In genomic region chr7:105209870-105210269, GRCh38 we compare ENCODE assay signal across 20 cellular contexts.
DNase-seq lines count a peak whose midpoint lies in the region; ATAC-seq, FAIRE-seq and TF ChIP-seq lines count a peak whose summit lies in the region.
"Had no signal": no experiment of that assay in that cellular context is flagged by ENCODE, and none has a peak within 500 bp of the region (broad histone marks: within the 10 kb centered on the region; RNA-seq: fewer than 3 reads in every experiment).

No MANE protein-coding gene starts in this region.

- no peak overlapping the region for H3K27ac ChIP-seq in CD4-positive, alpha-beta memory T cell (ENCODE audit: low read depth, low read length)
- H3K27ac ChIP-seq in K562 (ENCODE audit: extremely low read depth, low read depth, low read length) (no peak overlapping the region), lower lobe of right lung (no peak overlapping the region), ovary (no peak overlapping the region)
- H3K27ac ChIP-seq: RWPE1, tibial artery had no signal

- intact Hi-C loops in CD4-positive, alpha-beta memory T cell (cut with micrococcal nuclease): no loop called here
- intact Hi-C loops in K562 (cut with micrococcal nuclease) (no loop called here), lower lobe of right lung (cut with DNase I) (no loop called here), ovary (cut with DNase I) (no loop called here)

- CTCF ChIA-PET in CD4-positive, alpha-beta memory T cell (lab: Charles Lee; ENCODE audit: partially characterized antibody): no interaction called here
- CTCF ChIA-PET in K562 (lab: Yijun Ruan, JAX; ENCODE audit: low intra/inter-chr PET ratio): no interaction called here

- H3K36me3 ChIP-seq in CD4-positive, alpha-beta memory T cell (ENCODE audit: insufficient read depth, low read length): no peaks in the 10 kb centered on the region
- H3K36me3 ChIP-seq in K562 (ENCODE audit: control insufficient read depth, insufficient read depth, low read length) (no peaks in the 10 kb centered on the region), lower lobe of right lung (no peaks in the 10 kb centered on the region), ovary (no peaks in the 10 kb centered on the region)
- H3K36me3 ChIP-seq: esophagus muscularis mucosa, tibial artery had no signal

- no peak overlapping the region for H3K4me3 ChIP-seq in CD4-positive, alpha-beta memory T cell (ENCODE audit: low read length in 2 of 2)
- no peak overlapping the region for H3K4me3 ChIP-seq in K562
- no peak overlapping the region for H3K4me3 ChIP-seq in lower lobe of right lung
- no peak overlapping the region for H3K4me3 ChIP-seq in ovary
- H3K4me3 ChIP-seq: body of pancreas, esophagus muscularis mucosa, tibial artery had no signal

- no peak for FAIRE-seq in K562 (lab: Jason Lieb, UNC)

- no peaks in the 10 kb centered on the region for H3K27me3 ChIP-seq in CD4-positive, alpha-beta memory T cell (ENCODE audit: insufficient read depth, low read length)
- H3K27me3 ChIP-seq in K562 (ENCODE audit: control insufficient read depth in 2 of 2, insufficient read depth in 2 of 2, low read length in 2 of 2) (no peaks in the 10 kb centered on the region), lower lobe of right lung (ENCODE audit: low read depth) (no peaks in the 10 kb centered on the region), ovary (no peaks in the 10 kb centered on the region)
- H3K27me3 ChIP-seq: body of pancreas, esophagus muscularis mucosa, tibial artery had no signal

- peak in 4 of 5 donors; percentile 18 to 39 (median 36) for DNase-seq in CD4-positive, alpha-beta memory T cell
- DNase-seq in K562 (ENCODE audit: extremely low read depth in 1 of 4, low spot score in 3 of 4): no peak
- no peak for DNase-seq in natural killer cell treated with Interleukin-12 subunit alpha and Interleukin-12 subunit beta and Interleukin-15 and Interleukin-18, amount 100 ng/mL, for 72 hours (ENCODE audit: low spot score)
- no peak for DNase-seq in lower lobe of right lung
- DNase-seq in stimulated activated naive CD4-positive, alpha-beta T cell treated with Interleukin-2 at 50 U/mL for 16 hours (lab: John Stamatoyannopoulos, UW): no peak
- DNase-seq in ovary: no peak
- DNase-seq: activated CD8-positive, alpha-beta memory T cell treated with anti-CD3 and anti-CD28 coated beads, Interleukin-2, amount 50 U/mL, for 4 hours; activated naive CD4-positive, alpha-beta T cell; body of pancreas; islet precursor cell; NCI-H1105; NCI-H226; stimulated activated CD4-positive, alpha-beta T cell treated with anti-CD3 and anti-CD28 coated beads, Interleukin-4, amount 100 ng/mL, for 1 hour; tibial artery had no signal

- TF ChIP-seq POLR2A in K562 (conservative IDR thresholded peaks at IDR 0.05) (no peak), ovary (IDR thresholded peaks at IDR 0.05) (no peak)

- no peaks in the 10 kb centered on the region for H3K9me3 ChIP-seq in CD4-positive, alpha-beta memory T cell (ENCODE audit: control insufficient read depth in 1 of 2, low read length in 2 of 2)
- H3K9me3 ChIP-seq in K562 (replicated peaks; ENCODE audit: control insufficient read depth, insufficient read depth, low read depth, low read length) (no peaks in the 10 kb centered on the region), lower lobe of right lung (no peaks in the 10 kb centered on the region), ovary (no peaks in the 10 kb centered on the region)
- H3K9me3 ChIP-seq: body of pancreas, esophagus muscularis mucosa, tibial artery had no signal

- peaks cover 0 to 2% (median 0%) of the 10 kb centered on the region in 8 donors for H3K9me3 Mint-ChIP-seq in CD4-positive, alpha-beta memory T cell
- H3K9me3 Mint-ChIP-seq in IgD-negative memory B cell: no peaks in the 10 kb centered on the region
- no peaks in the 10 kb centered on the region for H3K9me3 Mint-ChIP-seq in natural killer cell treated with Interleukin-12 subunit alpha and Interleukin-12 subunit beta and Interleukin-15 and Interleukin-18, amount 100 ng/mL, for 72 hours
- H3K9me3 Mint-ChIP-seq: dendritic cell treated with granulocyte-macrophage colony-stimulating factor and Interleukin-4, amounts not matched to agents 40 ng/mL and 50 ng/mL, for 4 days had no signal

- H3K9ac ChIP-seq in K562 (ENCODE audit: insufficient read depth in 1 of 2, low read depth in 2 of 2, low read length in 2 of 2): no peak overlapping the region

- peaks cover 58% of the 10 kb centered on the region for H3K4me1 ChIP-seq in CD4-positive, alpha-beta memory T cell (ENCODE audit: insufficient read depth, low read length)
- no peaks in the 10 kb centered on the region for H3K4me1 ChIP-seq in K562 (replicated peaks in 1 of 2; ENCODE audit: control insufficient read depth in 2 of 2, insufficient read depth in 2 of 2, low read length in 2 of 2)
- peaks cover 30% of the 10 kb centered on the region for H3K4me1 ChIP-seq in lower lobe of right lung
- H3K4me1 ChIP-seq in ovary (ENCODE audit: insufficient read depth): peaks cover 10% of the 10 kb centered on the region

- no peak for TF ChIP-seq CTCF in K562 (IDR thresholded peaks at IDR 0.05 in 2 of 3, conservative IDR thresholded peaks at IDR 0.05 in 1 of 3; ENCODE audit: insufficient read depth in 2 of 3, low read depth in 1 of 3, low read length in 3 of 3)
- TF ChIP-seq CTCF in lower lobe of right lung (IDR thresholded peaks at IDR 0.05): no peak
- TF ChIP-seq CTCF in ovary (IDR thresholded peaks at IDR 0.05): no peak

- TF ChIP-seq RAD21 in K562 (CRISPR knock-in tag; conservative IDR thresholded peaks at IDR 0.05 in 1 of 2, IDR thresholded peaks at IDR 0.05 in 1 of 2): no peak

- H2AFZ ChIP-seq in K562 (ENCODE audit: low read depth, low read length): no peak overlapping the region

- H3K27ac Mint-ChIP-seq in CD4-positive, alpha-beta memory T cell: peak overlapping the region in 4 of 7 donors; percentile 30 to 72 (median 56)
- H3K27ac Mint-ChIP-seq in IgD-negative memory B cell: peak overlapping the region; percentile 72 to 95 (median 92)
- peak overlapping the region in 1 of 2 donors; percentile 69 for H3K27ac Mint-ChIP-seq in natural killer cell treated with Interleukin-12 subunit alpha and Interleukin-12 subunit beta and Interleukin-15 and Interleukin-18, amount 100 ng/mL, for 72 hours
- H3K27ac Mint-ChIP-seq: dendritic cell treated with granulocyte-macrophage colony-stimulating factor and Interleukin-4, amounts not matched to agents 40 ng/mL and 50 ng/mL, for 4 days had no signal

- H4K20me1 ChIP-seq in K562 (replicated peaks; ENCODE audit: control insufficient read depth, insufficient read depth, low read length): no peaks in the 10 kb centered on the region; the same call in 1 of the 2 replicates

- POLR2A ChIA-PET in CD4-positive, alpha-beta memory T cell (lab: Charles Lee; ENCODE audit: partially characterized antibody): no interaction called here
- POLR2A ChIA-PET in K562 (lab: Yijun Ruan, JAX): interaction anchor here (0.9 kb wide), 1 partner anchor 30 kb away, joined by 3 read pairs; no protein-coding TSS in a partner anchor

- H3K9me1 ChIP-seq in K562 (ENCODE audit: control insufficient read depth, insufficient read depth, low read length): no peaks in the 10 kb centered on the region

- H3K4me2 ChIP-seq in K562 (ENCODE audit: insufficient read depth, low read length): no peak overlapping the region

- H3K36me3 Mint-ChIP-seq in CD4-positive, alpha-beta memory T cell: no peaks in the 10 kb centered on the region
- peaks cover 5% of the 10 kb centered on the region for H3K36me3 Mint-ChIP-seq in IgD-negative memory B cell
- H3K36me3 Mint-ChIP-seq in natural killer cell treated with Interleukin-12 subunit alpha and Interleukin-12 subunit beta and Interleukin-15 and Interleukin-18, amount 100 ng/mL, for 72 hours: no peaks in the 10 kb centered on the region

- peak overlapping the region in 3 of 8 donors; percentile 20 to 82 (median 69) for H3K4me3 Mint-ChIP-seq in CD4-positive, alpha-beta memory T cell
- no peak overlapping the region for H3K4me3 Mint-ChIP-seq in IgD-negative memory B cell
- H3K4me3 Mint-ChIP-seq in natural killer cell treated with Interleukin-12 subunit alpha and Interleukin-12 subunit beta and Interleukin-15 and Interleukin-18, amount 100 ng/mL, for 72 hours: peak overlapping the region; percentile 66
- H3K4me3 Mint-ChIP-seq: dendritic cell treated with granulocyte-macrophage colony-stimulating factor and Interleukin-4, amounts not matched to agents 40 ng/mL and 50 ng/mL, for 4 days; mesothelial cell of epicardium had no signal

- in situ Hi-C loops in K562 (cut with MboI): no loop called here

- 31% methylated on average over 3 of the region's 3 CpGs for WGBS in K562 (ENCODE audit: insufficient coverage, low coverage, missing lambda C conversion rate)
- 5 to 20% (median 19%) methylated on average over 3 of the region's 3 CpGs for WGBS in ovary, 3 donors

- no peak for TF ChIP-seq EP300 in K562 (IDR thresholded peaks at IDR 0.05; ENCODE audit: low read length)
- no peak for TF ChIP-seq EP300 in ovary (IDR thresholded peaks at IDR 0.05)

- H3K79me2 ChIP-seq in K562 (ENCODE audit: control insufficient read depth, insufficient read depth, low read length): peaks cover 11% of the 10 kb centered on the region; the same call in 2 of the 3 replicates

- no TSS peak for BruUV-seq in K562 (replicated peaks; lab: Mats Ljungman, UMichigan)

- ATAC-seq in K562 (no peak), lower lobe of right lung (no peak), GM19455 (IDR thresholded peaks at IDR 0.05; ENCODE audit: unreplicated experiment) (no peak)
- no peak for ATAC-seq in natural killer cell treated with Interleukin-12 subunit alpha and Interleukin-12 subunit beta and Interleukin-15 and Interleukin-18, amount 100 ng/mL, for 72 hours

- H3K4me1 Mint-ChIP-seq in CD4-positive, alpha-beta memory T cell: peaks cover 59 to 96% (median 75%) of the 10 kb centered on the region in 4 donors
- peaks cover 51 to 68% (median 59%) of the 10 kb centered on the region in 3 donors for H3K4me1 Mint-ChIP-seq in IgD-negative memory B cell
- H3K4me1 Mint-ChIP-seq in natural killer cell treated with Interleukin-12 subunit alpha and Interleukin-12 subunit beta and Interleukin-15 and Interleukin-18, amount 100 ng/mL, for 72 hours (ENCODE audit: low read depth in 2 of 2): peaks cover 72 to 82% of the 10 kb centered on the region in 2 donors
- H3K4me1 Mint-ChIP-seq: mesothelial cell of epicardium had no signal

- no peaks in the 10 kb centered on the region for H3K27me3 Mint-ChIP-seq in CD4-positive, alpha-beta memory T cell
- no peaks in the 10 kb centered on the region for H3K27me3 Mint-ChIP-seq in IgD-negative memory B cell
- no peaks in the 10 kb centered on the region for H3K27me3 Mint-ChIP-seq in natural killer cell treated with Interleukin-12 subunit alpha and Interleukin-12 subunit beta and Interleukin-15 and Interleukin-18, amount 100 ng/mL, for 72 hours
- H3K27me3 Mint-ChIP-seq: dendritic cell treated with granulocyte-macrophage colony-stimulating factor and Interleukin-4, amounts not matched to agents 40 ng/mL and 50 ng/mL, for 4 days had no signal

TF ChIP-seq in K562, 482 proteins besides CTCF, POLR2A, EP300 and RAD21 (continues in another document):
- TF ChIP-seq ERF (CRISPR knock-in tag; IDR thresholded peaks at IDR 0.05): no peak
- TF ChIP-seq ZKSCAN3 (CRISPR knock-in tag; IDR thresholded peaks at IDR 0.05): no peak
- TF ChIP-seq KLF6 (CRISPR knock-in tag; IDR thresholded peaks at IDR 0.05; ENCODE audit: borderline replicate concordance): no peak
- peak; percentile 83 for TF ChIP-seq RFX1 (IDR thresholded peaks at IDR 0.05)

Comparison
In these comparisons a context has a peak if more than half of its experiments do, and no peak if none do; other contexts are left out.
1. DNase-seq: peak in CD4-positive, alpha-beta memory T cell (4 of 5); none in K562 (0 of 4), natural killer cell treated with Interleukin-12 subunit alpha and Interleukin-12 subunit beta and Interleukin-15 and Interleukin-18, amount 100 ng/mL, for 72 hours (single experiment), lower lobe of right lung (single experiment), stimulated activated naive CD4-positive, alpha-beta T cell treated with Interleukin-2 at 50 U/mL for 16 hours (single experiment) and ovary (0 of 5).